28 cellular contexts compared by ENCODE assay signal in genomic region chr16:79386299-79386698, GRCh38.
"Had no signal": no experiment of that assay in that cellular context is flagged by ENCODE, and none has a peak within 500 bp of the region (broad histone marks: within the 10 kb centered on the region; RNA-seq: fewer than 3 reads in every experiment).

No MANE protein-coding gene starts in this region.

- H3K27ac ChIP-seq: stomach, suprapubic skin, testis, thoracic aorta, thyroid gland, tibial artery, tibial nerve, transverse colon, upper lobe of left lung, upper lobe of right lung, uterus, vagina had no signal

- H3K4me3 ChIP-seq: stomach, suprapubic skin, testis, thoracic aorta, thyroid gland, tibial artery, tibial nerve, transverse colon, upper lobe of left lung, upper lobe of right lung, uterus, vagina had no signal

- H3K36me3 Mint-ChIP-seq: stimulated activated memory B cell treated with anti-CD40 and anti-IgM and Interleukin-4, amounts not matched to agents 10 μg/mL and 1 μg/mL and 100 μg/mL, for 72 hours; stimulated activated naive B cell treated with anti-CD40 and anti-IgM and Interleukin-4, amounts not matched to agents 10 μg/mL and 1 μg/mL and 100 μg/mL, for 72 hours; type B pancreatic cell had no signal

- H3K9me3 Mint-ChIP-seq: stimulated activated memory B cell treated with anti-CD40 and anti-IgM and Interleukin-4, amounts not matched to agents 10 μg/mL and 1 μg/mL and 100 μg/mL, for 72 hours; stimulated activated naive B cell treated with anti-CD40 and anti-IgM and Interleukin-4, amounts not matched to agents 10 μg/mL and 1 μg/mL and 100 μg/mL, for 72 hours; stimulated activated naive CD8-positive, alpha-beta T cell treated with anti-CD3 and anti-CD28 coated beads, Interleukin-15, amount 100 ng/mL, for 72 hours; stimulated activated naive CD8-positive, alpha-beta T cell treated with anti-CD3 and anti-CD28 coated beads, Interleukin-15, Interleukin-2, amounts not matched to agents 100 ng/mL and 50 ng/mL, for 24 hours; type B pancreatic cell had no signal

- H3K27ac Mint-ChIP-seq: stimulated activated memory B cell treated with anti-CD40 and anti-IgM and Interleukin-4, amounts not matched to agents 10 μg/mL and 1 μg/mL and 100 μg/mL, for 72 hours; stimulated activated naive B cell treated with anti-CD40 and anti-IgM and Interleukin-4, amounts not matched to agents 10 μg/mL and 1 μg/mL and 100 μg/mL, for 72 hours; stimulated activated naive CD8-positive, alpha-beta T cell treated with anti-CD3 and anti-CD28 coated beads, Interleukin-15, amount 100 ng/mL, for 72 hours; stimulated activated naive CD8-positive, alpha-beta T cell treated with anti-CD3 and anti-CD28 coated beads, Interleukin-15, Interleukin-2, amounts not matched to agents 100 ng/mL and 50 ng/mL, for 24 hours; type B pancreatic cell had no signal

- H3K4me1 ChIP-seq: testis, thyroid gland, tibial artery, uterus, vagina had no signal

- H3K27me3 ChIP-seq: stomach, suprapubic skin, testis, thyroid gland, tibial artery, tibial nerve, transverse colon, upper lobe of left lung, upper lobe of right lung, uterus, vagina had no signal

- H3K36me3 ChIP-seq: stomach, suprapubic skin, thoracic aorta, thyroid gland, tibial artery, tibial nerve, transverse colon, upper lobe of left lung, upper lobe of right lung, uterus, vagina had no signal

- DNase-seq: stimulated activated CD4-positive, alpha-beta T cell treated with anti-CD3 and anti-CD28 coated beads, Interleukin-2, amount 100 ng/mL, for 48 hours; stimulated activated CD4-positive, alpha-beta T cell treated with anti-CD3 and anti-CD28 coated beads, Interleukin-4, amount 100 ng/mL, for 1 hour; stimulated activated CD4-positive, alpha-beta T cell treated with anti-CD3 and anti-CD28 coated beads, Interleukin-4, amount 100 ng/mL, for 24 hours; stimulated activated CD4-positive, alpha-beta T cell treated with anti-CD3 and anti-CD28 coated beads, Interleukin-4, amount 100 ng/mL, for 4 hours; stimulated activated CD8-positive, alpha-beta memory T cell treated with anti-CD3 and anti-CD28 coated beads, Interleukin-4, amount 100 ng/mL, for 48 hours; stimulated activated naive B cell treated with anti-CD40 and anti-IgM and Interleukin-4, amounts not matched to agents 10 μg/mL and 1 μg/mL and 100 μg/mL, for 72 hours; stimulated activated naive CD4-positive, alpha-beta T cell; stimulated activated naive CD4-positive, alpha-beta T cell treated with Interleukin-2 at 50 U/mL for 16 hours; stimulated activated naive CD8-positive, alpha-beta T cell treated with anti-CD3 and anti-CD28 coated beads, Interleukin-15, amount 100 ng/mL, for 72 hours; stimulated activated naive CD8-positive, alpha-beta T cell treated with anti-CD3 and anti-CD28 coated beads, Interleukin-15, Interleukin-2, amounts not matched to agents 100 U/mL and 50 U/mL, for 24 hours; stomach; substantia nigra; testis; thyroid gland; tibial artery; transverse colon; trophoblast cell; upper lobe of left lung; upper lobe of right lung; uterus had no signal

- ATAC-seq: stimulated activated memory B cell treated with anti-CD40 and anti-IgM and Interleukin-4, amounts not matched to agents 10 μg/mL and 1 μg/mL and 100 μg/mL, for 72 hours; stimulated activated naive B cell treated with anti-CD40 and anti-IgM and Interleukin-4, amounts not matched to agents 10 μg/mL and 1 μg/mL and 100 μg/mL, for 72 hours; stimulated activated naive CD8-positive, alpha-beta T cell treated with anti-CD3 and anti-CD28 coated beads, Interleukin-15, amount 100 ng/mL, for 72 hours; stimulated activated naive CD8-positive, alpha-beta T cell treated with anti-CD3 and anti-CD28 coated beads, Interleukin-15, Interleukin-2, amounts not matched to agents 100 U/mL and 50 U/mL, for 24 hours; upper lobe of right lung had no signal

- H3K9me3 ChIP-seq: stomach, suprapubic skin, testis, thoracic aorta, thyroid gland, tibial artery, tibial nerve, transverse colon, upper lobe of left lung, upper lobe of right lung, uterus, vagina had no signal

- FAIRE-seq: urothelium cell line had no signal

- H3K4me3 Mint-ChIP-seq: stimulated activated memory B cell treated with anti-CD40 and anti-IgM and Interleukin-4, amounts not matched to agents 10 μg/mL and 1 μg/mL and 100 μg/mL, for 72 hours; stimulated activated naive B cell treated with anti-CD40 and anti-IgM and Interleukin-4, amounts not matched to agents 10 μg/mL and 1 μg/mL and 100 μg/mL, for 72 hours; stimulated activated naive CD8-positive, alpha-beta T cell treated with anti-CD3 and anti-CD28 coated beads, Interleukin-15, amount 100 ng/mL, for 72 hours; stimulated activated naive CD8-positive, alpha-beta T cell treated with anti-CD3 and anti-CD28 coated beads, Interleukin-15, Interleukin-2, amounts not matched to agents 100 ng/mL and 50 ng/mL, for 24 hours; type B pancreatic cell had no signal
